In the genomic region with DNA sequence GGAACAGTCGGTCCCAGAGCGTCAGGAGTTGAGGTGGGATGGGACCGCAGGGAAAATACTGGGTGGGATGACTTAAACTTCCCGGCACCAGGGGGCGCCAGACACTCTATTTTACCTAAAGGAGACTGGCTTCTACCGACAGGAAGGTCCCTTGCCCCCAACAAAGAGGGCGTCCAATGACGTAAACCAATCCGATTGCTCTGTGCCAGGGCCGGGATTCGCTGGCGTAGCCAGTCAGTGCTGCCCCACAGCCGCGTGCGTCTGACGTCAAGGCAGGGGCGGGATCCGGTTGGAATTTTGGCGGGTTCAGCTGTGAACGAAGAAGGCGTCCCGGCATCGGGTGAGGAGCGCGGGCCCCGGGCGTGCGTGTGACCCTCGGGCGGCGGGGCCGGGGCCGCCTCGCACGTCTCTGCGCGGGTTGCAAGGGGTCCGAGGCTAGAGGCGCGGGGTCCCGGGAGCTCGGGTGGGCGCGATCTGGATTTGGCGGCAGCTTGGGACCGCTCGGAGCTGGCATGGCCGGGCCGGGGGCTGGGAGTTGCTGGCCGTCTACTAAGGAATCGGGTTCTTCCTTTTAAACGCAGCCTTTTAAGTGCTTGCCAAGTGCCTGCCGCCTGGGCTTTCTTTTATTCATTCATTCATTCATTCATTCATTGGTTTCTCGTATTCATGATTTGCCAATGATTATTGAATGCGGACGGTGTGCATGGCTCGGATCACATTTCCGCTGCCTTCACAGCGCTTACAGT, we compare ENCODE assay signal across 1 cellular context.
TF ChIP-seq lines count a peak whose summit lies in the region.

A gene (plus strand): TSS at position 292 of the 746 bp plus-strand sequence. CDS start 2,645 bp downstream, outside the sequence.

TF ChIP-seq in K562, 482 proteins besides CTCF, POLR2A, EP300 and RAD21 (continued from another document and continues in another):
- TF ChIP-seq, protein P1, sequence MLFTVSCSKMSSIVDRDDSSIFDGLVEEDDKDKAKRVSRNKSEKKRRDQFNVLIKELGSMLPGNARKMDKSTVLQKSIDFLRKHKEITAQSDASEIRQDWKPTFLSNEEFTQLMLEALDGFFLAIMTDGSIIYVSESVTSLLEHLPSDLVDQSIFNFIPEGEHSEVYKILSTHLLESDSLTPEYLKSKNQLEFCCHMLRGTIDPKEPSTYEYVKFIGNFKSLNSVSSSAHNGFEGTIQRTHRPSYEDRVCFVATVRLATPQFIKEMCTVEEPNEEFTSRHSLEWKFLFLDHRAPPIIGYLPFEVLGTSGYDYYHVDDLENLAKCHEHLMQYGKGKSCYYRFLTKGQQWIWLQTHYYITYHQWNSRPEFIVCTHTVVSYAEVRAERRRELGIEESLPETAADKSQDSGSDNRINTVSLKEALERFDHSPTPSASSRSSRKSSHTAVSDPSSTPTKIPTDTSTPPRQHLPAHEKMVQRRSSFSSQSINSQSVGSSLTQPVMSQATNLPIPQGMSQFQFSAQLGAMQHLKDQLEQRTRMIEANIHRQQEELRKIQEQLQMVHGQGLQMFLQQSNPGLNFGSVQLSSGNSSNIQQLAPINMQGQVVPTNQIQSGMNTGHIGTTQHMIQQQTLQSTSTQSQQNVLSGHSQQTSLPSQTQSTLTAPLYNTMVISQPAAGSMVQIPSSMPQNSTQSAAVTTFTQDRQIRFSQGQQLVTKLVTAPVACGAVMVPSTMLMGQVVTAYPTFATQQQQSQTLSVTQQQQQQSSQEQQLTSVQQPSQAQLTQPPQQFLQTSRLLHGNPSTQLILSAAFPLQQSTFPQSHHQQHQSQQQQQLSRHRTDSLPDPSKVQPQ (CRISPR knock-in tag; IDR thresholded peaks at IDR 0.05; ENCODE audit: borderline replicate concordance), result no peak
- TF ChIP-seq ZNF282 (CRISPR knock-in tag; IDR thresholded peaks at IDR 0.05) (no peak), ZNF184 (CRISPR knock-in tag; IDR thresholded peaks at IDR 0.05) (no peak), PHF20 (IDR thresholded peaks at IDR 0.05; ENCODE audit: partially characterized antibody) (no peak), ZNF586 (CRISPR knock-in tag; conservative IDR thresholded peaks at IDR 0.05) (no peak), SAFB (IDR thresholded peaks at IDR 0.05; ENCODE audit: borderline replicate concordance, low read depth, low read length) (no peak), ZNF197 (CRISPR knock-in tag; IDR thresholded peaks at IDR 0.05; ENCODE audit: low read depth) (no peak), BRF1 (IDR thresholded peaks at IDR 0.05; ENCODE audit: borderline replicate concordance, extremely low read depth, insufficient read length) (no peak), CBX2 (IDR thresholded peaks at IDR 0.05; ENCODE audit: insufficient read depth, low read length, poor library complexity, severe bottlenecking) (no peak), KDM2B (CRISPR knock-in tag; IDR thresholded peaks at IDR 0.05) (0 out of 2 replicates have a peak, but pooled peaks have one; percentile 67), HNRNPLL (IDR thresholded peaks at IDR 0.05; ENCODE audit: low read depth, low read length, poor library complexity, severe bottlenecking) (peak; percentile 42), TGIF2 (CRISPR knock-in tag; IDR thresholded peaks at IDR 0.05) (no peak), PCBP2 (IDR thresholded peaks at IDR 0.05; ENCODE audit: low read depth, low read length, poor library complexity, severe bottlenecking) (no peak), GABPB1 (CRISPR knock-in tag; IDR thresholded peaks at IDR 0.05) (peak; percentile 95), WHSC1 (IDR thresholded peaks at IDR 0.05; ENCODE audit: low read length) (no peak), ZNF212 (CRISPR knock-in tag; IDR thresholded peaks at IDR 0.05) (peak; percentile 59; the same call in 1 of the 2 replicates), CBX8 (IDR thresholded peaks at IDR 0.05; ENCODE audit: borderline replicate concordance, extremely low read depth, low read depth, low read length, poor library complexity, severe bottlenecking) (no peak), TAF7 (tag; IDR thresholded peaks at IDR 0.05) (no peak), MEF2A (IDR thresholded peaks at IDR 0.05; ENCODE audit: control insufficient read depth, low read depth, low read length) (no peak), ETV1 (tag; conservative IDR thresholded peaks at IDR 0.05; ENCODE audit: low read depth) (no peak), ZNF785 (CRISPR knock-in tag; IDR thresholded peaks at IDR 0.05) (no peak), ZNF311 (CRISPR knock-in tag; IDR thresholded peaks at IDR 0.05) (no peak), YBX1 (IDR thresholded peaks at IDR 0.05) (no peak), HNRNPK (IDR thresholded peaks at IDR 0.05; ENCODE audit: low read depth, low read length, poor library complexity, severe bottlenecking) (no peak), CC2D1A (IDR thresholded peaks at IDR 0.05) (peak; percentile 58; the same call in 1 of the 2 replicates), KLF16 (IDR thresholded peaks at IDR 0.05) (no peak), CBFA2T2 (conservative IDR thresholded peaks at IDR 0.05) (no peak), NFATC3 (IDR thresholded peaks at IDR 0.05) (no peak), NFXL1 (CRISPR knock-in tag; IDR thresholded peaks at IDR 0.05) (no peak), HEY1 (CRISPR knock-in tag; IDR thresholded peaks at IDR 0.05; ENCODE audit: borderline replicate concordance) (no peak), OTX1 (CRISPR knock-in tag; IDR thresholded peaks at IDR 0.05) (no peak), ARHGAP35 (IDR thresholded peaks at IDR 0.05; ENCODE audit: partially characterized antibody) (no peak), SP1 (CRISPR knock-in tag; IDR thresholded peaks at IDR 0.05) (peak; percentile 80), KLF6 (CRISPR knock-in tag; IDR thresholded peaks at IDR 0.05; ENCODE audit: borderline replicate concordance) (no peak), PURB (CRISPR knock-in tag; IDR thresholded peaks at IDR 0.05; ENCODE audit: low read depth) (no peak), PHF8 (IDR thresholded peaks at IDR 0.05; ENCODE audit: borderline replicate concordance, low read length) (peak; percentile 71; the same call in 1 of the 2 replicates), NCOR1 (IDR thresholded peaks at IDR 0.05) (peak; percentile 64), ZKSCAN1 (IDR thresholded peaks at IDR 0.05; ENCODE audit: low read depth, low read length) (no peak)
- TF ChIP-seq, protein P2, sequence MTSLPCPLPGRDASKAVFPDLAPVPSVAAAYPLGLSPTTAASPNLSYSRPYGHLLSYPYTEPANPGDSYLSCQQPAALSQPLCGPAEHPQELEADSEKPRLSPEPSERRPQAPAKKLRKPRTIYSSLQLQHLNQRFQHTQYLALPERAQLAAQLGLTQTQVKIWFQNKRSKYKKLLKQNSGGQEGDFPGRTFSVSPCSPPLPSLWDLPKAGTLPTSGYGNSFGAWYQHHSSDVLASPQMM (CRISPR knock-in tag; IDR thresholded peaks at IDR 0.05), result no peak
- TF ChIP-seq, protein P3, sequence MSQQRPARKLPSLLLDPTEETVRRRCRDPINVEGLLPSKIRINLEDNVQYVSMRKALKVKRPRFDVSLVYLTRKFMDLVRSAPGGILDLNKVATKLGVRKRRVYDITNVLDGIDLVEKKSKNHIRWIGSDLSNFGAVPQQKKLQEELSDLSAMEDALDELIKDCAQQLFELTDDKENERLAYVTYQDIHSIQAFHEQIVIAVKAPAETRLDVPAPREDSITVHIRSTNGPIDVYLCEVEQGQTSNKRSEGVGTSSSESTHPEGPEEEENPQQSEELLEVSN (IDR thresholded peaks at IDR 0.05; ENCODE audit: borderline replicate concordance in 1 of 2, extremely low read depth in 1 of 2, insufficient read depth in 1 of 2, insufficient read length in 1 of 2, low read depth in 1 of 2, low read length in 1 of 2, poor library complexity in 1 of 2, severe bottlenecking in 1 of 2), result peak; percentile 95 to 97
- TF ChIP-seq, protein P4, sequence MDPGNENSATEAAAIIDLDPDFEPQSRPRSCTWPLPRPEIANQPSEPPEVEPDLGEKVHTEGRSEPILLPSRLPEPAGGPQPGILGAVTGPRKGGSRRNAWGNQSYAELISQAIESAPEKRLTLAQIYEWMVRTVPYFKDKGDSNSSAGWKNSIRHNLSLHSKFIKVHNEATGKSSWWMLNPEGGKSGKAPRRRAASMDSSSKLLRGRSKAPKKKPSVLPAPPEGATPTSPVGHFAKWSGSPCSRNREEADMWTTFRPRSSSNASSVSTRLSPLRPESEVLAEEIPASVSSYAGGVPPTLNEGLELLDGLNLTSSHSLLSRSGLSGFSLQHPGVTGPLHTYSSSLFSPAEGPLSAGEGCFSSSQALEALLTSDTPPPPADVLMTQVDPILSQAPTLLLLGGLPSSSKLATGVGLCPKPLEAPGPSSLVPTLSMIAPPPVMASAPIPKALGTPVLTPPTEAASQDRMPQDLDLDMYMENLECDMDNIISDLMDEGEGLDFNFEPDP (CRISPR knock-in tag; IDR thresholded peaks at IDR 0.05), result no peak
- TF ChIP-seq, protein P5, sequence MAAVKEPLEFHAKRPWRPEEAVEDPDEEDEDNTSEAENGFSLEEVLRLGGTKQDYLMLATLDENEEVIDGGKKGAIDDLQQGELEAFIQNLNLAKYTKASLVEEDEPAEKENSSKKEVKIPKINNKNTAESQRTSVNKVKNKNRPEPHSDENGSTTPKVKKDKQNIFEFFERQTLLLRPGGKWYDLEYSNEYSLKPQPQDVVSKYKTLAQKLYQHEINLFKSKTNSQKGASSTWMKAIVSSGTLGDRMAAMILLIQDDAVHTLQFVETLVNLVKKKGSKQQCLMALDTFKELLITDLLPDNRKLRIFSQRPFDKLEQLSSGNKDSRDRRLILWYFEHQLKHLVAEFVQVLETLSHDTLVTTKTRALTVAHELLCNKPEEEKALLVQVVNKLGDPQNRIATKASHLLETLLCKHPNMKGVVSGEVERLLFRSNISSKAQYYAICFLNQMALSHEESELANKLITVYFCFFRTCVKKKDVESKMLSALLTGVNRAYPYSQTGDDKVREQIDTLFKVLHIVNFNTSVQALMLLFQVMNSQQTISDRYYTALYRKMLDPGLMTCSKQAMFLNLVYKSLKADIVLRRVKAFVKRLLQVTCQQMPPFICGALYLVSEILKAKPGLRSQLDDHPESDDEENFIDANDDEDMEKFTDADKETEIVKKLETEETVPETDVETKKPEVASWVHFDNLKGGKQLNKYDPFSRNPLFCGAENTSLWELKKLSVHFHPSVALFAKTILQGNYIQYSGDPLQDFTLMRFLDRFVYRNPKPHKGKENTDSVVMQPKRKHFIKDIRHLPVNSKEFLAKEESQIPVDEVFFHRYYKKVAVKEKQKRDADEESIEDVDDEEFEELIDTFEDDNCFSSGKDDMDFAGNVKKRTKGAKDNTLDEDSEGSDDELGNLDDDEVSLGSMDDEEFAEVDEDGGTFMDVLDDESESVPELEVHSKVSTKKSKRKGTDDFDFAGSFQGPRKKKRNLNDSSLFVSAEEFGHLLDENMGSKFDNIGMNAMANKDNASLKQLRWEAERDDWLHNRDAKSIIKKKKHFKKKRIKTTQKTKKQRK (IDR thresholded peaks at IDR 0.05; ENCODE audit: borderline replicate concordance, low read depth, low read length), result no peak
- TF ChIP-seq, protein P6, sequence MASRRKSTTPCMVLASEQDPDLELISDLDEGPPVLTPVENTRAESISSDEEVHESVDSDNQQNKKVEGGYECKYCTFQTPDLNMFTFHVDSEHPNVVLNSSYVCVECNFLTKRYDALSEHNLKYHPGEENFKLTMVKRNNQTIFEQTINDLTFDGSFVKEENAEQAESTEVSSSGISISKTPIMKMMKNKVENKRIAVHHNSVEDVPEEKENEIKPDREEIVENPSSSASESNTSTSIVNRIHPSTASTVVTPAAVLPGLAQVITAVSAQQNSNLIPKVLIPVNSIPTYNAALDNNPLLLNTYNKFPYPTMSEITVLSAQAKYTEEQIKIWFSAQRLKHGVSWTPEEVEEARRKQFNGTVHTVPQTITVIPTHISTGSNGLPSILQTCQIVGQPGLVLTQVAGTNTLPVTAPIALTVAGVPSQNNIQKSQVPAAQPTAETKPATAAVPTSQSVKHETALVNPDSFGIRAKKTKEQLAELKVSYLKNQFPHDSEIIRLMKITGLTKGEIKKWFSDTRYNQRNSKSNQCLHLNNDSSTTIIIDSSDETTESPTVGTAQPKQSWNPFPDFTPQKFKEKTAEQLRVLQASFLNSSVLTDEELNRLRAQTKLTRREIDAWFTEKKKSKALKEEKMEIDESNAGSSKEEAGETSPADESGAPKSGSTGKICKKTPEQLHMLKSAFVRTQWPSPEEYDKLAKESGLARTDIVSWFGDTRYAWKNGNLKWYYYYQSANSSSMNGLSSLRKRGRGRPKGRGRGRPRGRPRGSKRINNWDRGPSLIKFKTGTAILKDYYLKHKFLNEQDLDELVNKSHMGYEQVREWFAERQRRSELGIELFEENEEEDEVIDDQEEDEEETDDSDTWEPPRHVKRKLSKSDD (conservative IDR thresholded peaks at IDR 0.05; ENCODE audit: low read length), result no peak
- TF ChIP-seq, protein P7, sequence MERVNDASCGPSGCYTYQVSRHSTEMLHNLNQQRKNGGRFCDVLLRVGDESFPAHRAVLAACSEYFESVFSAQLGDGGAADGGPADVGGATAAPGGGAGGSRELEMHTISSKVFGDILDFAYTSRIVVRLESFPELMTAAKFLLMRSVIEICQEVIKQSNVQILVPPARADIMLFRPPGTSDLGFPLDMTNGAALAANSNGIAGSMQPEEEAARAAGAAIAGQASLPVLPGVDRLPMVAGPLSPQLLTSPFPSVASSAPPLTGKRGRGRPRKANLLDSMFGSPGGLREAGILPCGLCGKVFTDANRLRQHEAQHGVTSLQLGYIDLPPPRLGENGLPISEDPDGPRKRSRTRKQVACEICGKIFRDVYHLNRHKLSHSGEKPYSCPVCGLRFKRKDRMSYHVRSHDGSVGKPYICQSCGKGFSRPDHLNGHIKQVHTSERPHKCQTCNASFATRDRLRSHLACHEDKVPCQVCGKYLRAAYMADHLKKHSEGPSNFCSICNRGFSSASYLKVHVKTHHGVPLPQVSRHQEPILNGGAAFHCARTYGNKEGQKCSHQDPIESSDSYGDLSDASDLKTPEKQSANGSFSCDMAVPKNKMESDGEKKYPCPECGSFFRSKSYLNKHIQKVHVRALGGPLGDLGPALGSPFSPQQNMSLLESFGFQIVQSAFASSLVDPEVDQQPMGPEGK (CRISPR knock-in tag; IDR thresholded peaks at IDR 0.05; ENCODE audit: borderline replicate concordance), result no peak
- TF ChIP-seq, protein P8, sequence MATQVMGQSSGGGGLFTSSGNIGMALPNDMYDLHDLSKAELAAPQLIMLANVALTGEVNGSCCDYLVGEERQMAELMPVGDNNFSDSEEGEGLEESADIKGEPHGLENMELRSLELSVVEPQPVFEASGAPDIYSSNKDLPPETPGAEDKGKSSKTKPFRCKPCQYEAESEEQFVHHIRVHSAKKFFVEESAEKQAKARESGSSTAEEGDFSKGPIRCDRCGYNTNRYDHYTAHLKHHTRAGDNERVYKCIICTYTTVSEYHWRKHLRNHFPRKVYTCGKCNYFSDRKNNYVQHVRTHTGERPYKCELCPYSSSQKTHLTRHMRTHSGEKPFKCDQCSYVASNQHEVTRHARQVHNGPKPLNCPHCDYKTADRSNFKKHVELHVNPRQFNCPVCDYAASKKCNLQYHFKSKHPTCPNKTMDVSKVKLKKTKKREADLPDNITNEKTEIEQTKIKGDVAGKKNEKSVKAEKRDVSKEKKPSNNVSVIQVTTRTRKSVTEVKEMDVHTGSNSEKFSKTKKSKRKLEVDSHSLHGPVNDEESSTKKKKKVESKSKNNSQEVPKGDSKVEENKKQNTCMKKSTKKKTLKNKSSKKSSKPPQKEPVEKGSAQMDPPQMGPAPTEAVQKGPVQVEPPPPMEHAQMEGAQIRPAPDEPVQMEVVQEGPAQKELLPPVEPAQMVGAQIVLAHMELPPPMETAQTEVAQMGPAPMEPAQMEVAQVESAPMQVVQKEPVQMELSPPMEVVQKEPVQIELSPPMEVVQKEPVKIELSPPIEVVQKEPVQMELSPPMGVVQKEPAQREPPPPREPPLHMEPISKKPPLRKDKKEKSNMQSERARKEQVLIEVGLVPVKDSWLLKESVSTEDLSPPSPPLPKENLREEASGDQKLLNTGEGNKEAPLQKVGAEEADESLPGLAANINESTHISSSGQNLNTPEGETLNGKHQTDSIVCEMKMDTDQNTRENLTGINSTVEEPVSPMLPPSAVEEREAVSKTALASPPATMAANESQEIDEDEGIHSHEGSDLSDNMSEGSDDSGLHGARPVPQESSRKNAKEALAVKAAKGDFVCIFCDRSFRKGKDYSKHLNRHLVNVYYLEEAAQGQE (CRISPR knock-in tag; IDR thresholded peaks at IDR 0.05; ENCODE audit: low read depth), result no peak
